16 cellular contexts compared by ENCODE assay signal in genomic region chr21:33977721-33978369, GRCh38.
DNase-seq lines count a peak whose midpoint lies in the region; ATAC-seq, FAIRE-seq and TF ChIP-seq lines count a peak whose summit lies in the region.
"Had no signal": no experiment of that assay in that cellular context is flagged by ENCODE, and none has a peak within 500 bp of the region (broad histone marks: within the 10 kb centered on the region; RNA-seq: fewer than 3 reads in every experiment).

No MANE protein-coding gene starts in this region.

- H3K4me1 ChIP-seq in Loucy (ENCODE audit: insufficient read depth, low read length, poor library complexity, severe bottlenecking): peaks cover 56% of the 10 kb centered on the region
- peaks cover 31% of the 10 kb centered on the region for H3K4me1 ChIP-seq in astrocyte (ENCODE audit: insufficient read depth, low read length)
- H3K4me1 ChIP-seq in osteoblast (ENCODE audit: insufficient read depth, low read length): peaks cover 28% of the 10 kb centered on the region
- peaks cover 21% of the 10 kb centered on the region for H3K4me1 ChIP-seq in suprapubic skin

- no peak for ATAC-seq in HG03045 (IDR thresholded peaks at IDR 0.05; ENCODE audit: unreplicated experiment)
- ATAC-seq: WTC11 had no signal

- TF ChIP-seq EP300 in suprapubic skin (IDR thresholded peaks at IDR 0.05): no peak

- H3K9me3 ChIP-seq in Loucy (ENCODE audit: insufficient read depth, low read depth, low read length) (no peaks in the 10 kb centered on the region), astrocyte (ENCODE audit: insufficient read depth, low read depth, low read length) (no peaks in the 10 kb centered on the region), osteoblast (ENCODE audit: low read depth, low read length) (no peaks in the 10 kb centered on the region), suprapubic skin (no peaks in the 10 kb centered on the region)

- no peaks in the 10 kb centered on the region for H3K9me3 Mint-ChIP-seq in T-helper 2 cell treated with Interferon-gamma antibody and Interleukin-4, amounts not matched to agents 5 μg/mL and 100 μg/mL, for 36 hours
- H3K9me3 Mint-ChIP-seq in astrocyte (ENCODE audit: unreplicated experiment): peaks cover 7% of the 10 kb centered on the region

- no peak overlapping the region for H2AFZ ChIP-seq in Loucy (ENCODE audit: low read length)
- no peak overlapping the region for H2AFZ ChIP-seq in astrocyte (ENCODE audit: low read depth, low read length)
- H2AFZ ChIP-seq in osteoblast (ENCODE audit: low read length): peak overlapping the region; percentile 40
- H2AFZ ChIP-seq: GM23248 had no signal

- no peaks in the 10 kb centered on the region for H4K20me1 ChIP-seq in Loucy (ENCODE audit: insufficient read depth, low read length, poor library complexity, severe bottlenecking)
- H4K20me1 ChIP-seq in astrocyte (ENCODE audit: insufficient read depth, low read length): no peaks in the 10 kb centered on the region
- H4K20me1 ChIP-seq in osteoblast (ENCODE audit: insufficient read depth, low read length): no peaks in the 10 kb centered on the region

- H3K4me2 ChIP-seq in Loucy (ENCODE audit: low read depth, low read length, poor library complexity, severe bottlenecking) (peak overlapping the region; percentile 70), astrocyte (ENCODE audit: low read length) (peak overlapping the region; percentile 78), osteoblast (ENCODE audit: insufficient read depth, low read length) (peak overlapping the region; percentile 68)

- H3K4me3 Mint-ChIP-seq in T-helper 2 cell treated with Interferon-gamma antibody and Interleukin-4, amounts not matched to agents 5 μg/mL and 100 μg/mL, for 36 hours: peak overlapping the region; percentile 73
- H3K4me3 Mint-ChIP-seq in astrocyte (ENCODE audit: unreplicated experiment): no peak overlapping the region
- H3K4me3 Mint-ChIP-seq: WTC11 had no signal

- H3K4me3 ChIP-seq in Loucy (ENCODE audit: low read length, poor library complexity, severe bottlenecking) (no peak overlapping the region), astrocyte (ENCODE audit: insufficient read depth, low read depth, low read length) (no peak overlapping the region), osteoblast (ENCODE audit: insufficient read depth, low read length) (no peak overlapping the region), suprapubic skin (no peak overlapping the region)
- H3K4me3 ChIP-seq: GM23248 had no signal

- TF ChIP-seq POLR2A in suprapubic skin (IDR thresholded peaks at IDR 0.05): no peak

- no peak for DNase-seq in T-helper 2 cell treated with Interferon-gamma antibody and Interleukin-4, amounts not matched to agents 5 μg/mL and 100 μg/mL, for 36 hours (ENCODE audit: low spot score)
- DNase-seq in T-helper 2 cell (no peak), astrocyte (ENCODE audit: low read depth) (no peak), osteoblast (ENCODE audit: insufficient read length, low spot score, missing footprints) (no peak), HuH-7 (ENCODE audit: low spot score) (no peak), suprapubic skin (ENCODE audit: low spot score in 2 of 2) (no peak)
- DNase-seq: cortex of kidney, DMS153, GM23248, NCI-H146, NCI-H524 treated with DMSO at 0.1 percent for 48 hours, SHP77 had no signal

- H3K27ac Mint-ChIP-seq in T-helper 2 cell treated with Interferon-gamma antibody and Interleukin-4, amounts not matched to agents 5 μg/mL and 100 μg/mL, for 36 hours: peak overlapping the region; percentile 93
- peak overlapping the region; percentile 99 for H3K27ac Mint-ChIP-seq in astrocyte (ENCODE audit: unreplicated experiment)
- H3K27ac Mint-ChIP-seq: WTC11 had no signal

- 89% methylated on average over 12 of the region's 12 CpGs for WGBS in suprapubic skin

- H3F3A ChIP-seq in Loucy (ENCODE audit: low read depth): peaks cover 11% of the 10 kb centered on the region; the same call in 1 of the 2 replicates

- H3K36me3 ChIP-seq in Loucy (ENCODE audit: insufficient read depth, low read length) (no peaks in the 10 kb centered on the region), astrocyte (ENCODE audit: insufficient read depth, low read length) (no peaks in the 10 kb centered on the region), osteoblast (ENCODE audit: insufficient read depth, low read length) (no peaks in the 10 kb centered on the region), suprapubic skin (no peaks in the 10 kb centered on the region)

- peaks cover 62% of the 10 kb centered on the region for H3K4me1 Mint-ChIP-seq in T-helper 2 cell treated with Interferon-gamma antibody and Interleukin-4, amounts not matched to agents 5 μg/mL and 100 μg/mL, for 36 hours (ENCODE audit: low read depth)
- H3K4me1 Mint-ChIP-seq in astrocyte (ENCODE audit: low read depth, unreplicated experiment): peaks cover 37% of the 10 kb centered on the region

- H3K27me3 Mint-ChIP-seq in T-helper 2 cell treated with Interferon-gamma antibody and Interleukin-4, amounts not matched to agents 5 μg/mL and 100 μg/mL, for 36 hours (ENCODE audit: low read depth): no peaks in the 10 kb centered on the region
- no peaks in the 10 kb centered on the region for H3K27me3 Mint-ChIP-seq in astrocyte (ENCODE audit: low read depth, unreplicated experiment)

- peaks cover 11% of the 10 kb centered on the region for H3K36me3 Mint-ChIP-seq in T-helper 2 cell treated with Interferon-gamma antibody and Interleukin-4, amounts not matched to agents 5 μg/mL and 100 μg/mL, for 36 hours (ENCODE audit: low read depth)
- peaks cover 2% of the 10 kb centered on the region for H3K36me3 Mint-ChIP-seq in astrocyte (ENCODE audit: low read depth, unreplicated experiment)
- H3K36me3 Mint-ChIP-seq: WTC11 had no signal

- H3K9me2 ChIP-seq in Loucy (replicated peaks; ENCODE audit: low read depth, low read length): no peaks in the 10 kb centered on the region

- FAIRE-seq in astrocyte (lab: Jason Lieb, UNC): no peak
- FAIRE-seq: islet of Langerhans had no signal

- H3K9ac ChIP-seq in Loucy (ENCODE audit: low read depth, low read length, poor library complexity, severe bottlenecking): peak overlapping the region; percentile 75
- peak overlapping the region; percentile 52 for H3K9ac ChIP-seq in astrocyte (ENCODE audit: low read length)
- H3K9ac ChIP-seq: GM23248 had no signal

- H3K27me3 ChIP-seq in Loucy (ENCODE audit: insufficient read depth, low read length, poor library complexity, severe bottlenecking): no peaks in the 10 kb centered on the region
- H3K27me3 ChIP-seq in astrocyte (ENCODE audit: insufficient read depth, low read length): no peaks in the 10 kb centered on the region
- no peaks in the 10 kb centered on the region for H3K27me3 ChIP-seq in osteoblast (ENCODE audit: insufficient read depth, low read length)
- no peaks in the 10 kb centered on the region for H3K27me3 ChIP-seq in suprapubic skin

- H3K27ac ChIP-seq in astrocyte (ENCODE audit: low read depth, low read length): peak overlapping the region; percentile 96
- H3K27ac ChIP-seq in osteoblast (ENCODE audit: low read depth, low read length): peak overlapping the region; percentile 99
- no peak overlapping the region for H3K27ac ChIP-seq in suprapubic skin

- no peaks in the 10 kb centered on the region for H3K79me2 ChIP-seq in Loucy (ENCODE audit: insufficient read depth, low read length)
- H3K79me2 ChIP-seq in astrocyte (ENCODE audit: insufficient read depth, low read length): no peaks in the 10 kb centered on the region
- H3K79me2 ChIP-seq in osteoblast (ENCODE audit: insufficient read depth, low read length): no peaks in the 10 kb centered on the region

- no peak for TF ChIP-seq CTCF in Loucy (conservative IDR thresholded peaks at IDR 0.05; ENCODE audit: low read length)
- TF ChIP-seq CTCF in astrocyte (IDR thresholded peaks at IDR 0.05; ENCODE audit: insufficient read depth, low read depth, low read length): no peak
- no peak for TF ChIP-seq CTCF in osteoblast (IDR thresholded peaks at IDR 0.05; ENCODE audit: extremely low read depth, low read depth, low read length)
- no peak for TF ChIP-seq CTCF in suprapubic skin (IDR thresholded peaks at IDR 0.05)
